Comparison of ENCODE assay signal across 19 cellular contexts in genomic region chr9:115986508-115986907, GRCh38.
"Had no signal": no experiment of that assay in that cellular context is flagged by ENCODE, and none has a peak within 500 bp of the region (broad histone marks: within the 10 kb centered on the region; RNA-seq: fewer than 3 reads in every experiment).

No MANE protein-coding gene starts in this region.

- H3K9ac ChIP-seq: parathyroid adenoma had no signal

- H3K27ac ChIP-seq: coronary artery, heart right ventricle, left ventricle myocardium inferior, lower lobe of right lung, parathyroid adenoma, prostate gland, skin epidermis, stomach, thoracic aorta had no signal

- H3K36me3 Mint-ChIP-seq: naive thymus-derived CD4-positive, alpha-beta T cell had no signal

- H3K4me3 ChIP-seq: coronary artery, heart right ventricle, left ventricle myocardium inferior, lower lobe of right lung, prostate gland, skin epidermis, stomach, thoracic aorta had no signal

- H3K27ac Mint-ChIP-seq: endodermal cell; naive thymus-derived CD4-positive, alpha-beta T cell; nephron progenitor cell had no signal

- H3K4me3 Mint-ChIP-seq: endodermal cell; naive thymus-derived CD4-positive, alpha-beta T cell; nephron progenitor cell had no signal

- H3K36me3 ChIP-seq: heart right ventricle, left ventricle myocardium inferior, lower lobe of right lung, prostate gland, stomach, thoracic aorta had no signal

- H2AFZ ChIP-seq: parathyroid adenoma had no signal

- H3K4me1 ChIP-seq: heart right ventricle, left ventricle myocardium inferior, lower lobe of right lung, parathyroid adenoma, prostate gland, stomach had no signal

- DNase-seq: effector CD4-positive, alpha-beta T cell; endodermal cell; erythroblast; heart right ventricle; left ventricle myocardium inferior; lower lobe of right lung; mesendoderm; naive thymus-derived CD4-positive, alpha-beta T cell; nephron progenitor cell; retina; stimulated activated naive CD4-positive, alpha-beta T cell; stomach; substantia nigra had no signal

- H3K27me3 ChIP-seq: heart right ventricle, stomach had no signal

- H3K4me1 Mint-ChIP-seq: endodermal cell; naive thymus-derived CD4-positive, alpha-beta T cell; nephron progenitor cell had no signal

- ATAC-seq: heart right ventricle; lower lobe of right lung; naive thymus-derived CD4-positive, alpha-beta T cell; sciatic nerve had no signal

- H3K9me3 Mint-ChIP-seq: endodermal cell, nephron progenitor cell had no signal

- H3K9me3 ChIP-seq: heart right ventricle, left ventricle myocardium inferior, lower lobe of right lung, prostate gland, stomach, thoracic aorta had no signal

- H3K79me2 ChIP-seq: parathyroid adenoma had no signal
